Comparison of ENCODE assay signal across 8 cellular contexts in genomic region chr22:36546092-36546804, GRCh38. TPM values are rescaled to one million over a fixed set of nuclear protein-coding genes. Genes with fewer than 3 reads are reported as not detected.
DNase-seq lines count a peak whose midpoint lies in the region; ATAC-seq and TF ChIP-seq lines count a peak whose summit lies in the region.

No MANE protein-coding gene starts in this region.

- H3K27me3 ChIP-seq in effector memory CD4-positive, alpha-beta T cell (replicated peaks; ENCODE audit: control insufficient read depth, insufficient read depth, low read length, poor library complexity, severe bottlenecking), result peaks cover 5% of the 10 kb centered on the region

- H3K79me2 ChIP-seq in OCI-LY7 (ENCODE audit: insufficient read depth, low read depth, low read length), result no peaks in the 10 kb centered on the region

- ATAC-seq in GM21737 (IDR thresholded peaks at IDR 0.05; ENCODE audit: unreplicated experiment), result no peak

- H3K4me3 Mint-ChIP-seq in stimulated activated naive CD8-positive, alpha-beta T cell treated with anti-CD3 and anti-CD28 coated beads, Interleukin-15, Interleukin-2, amounts not matched to agents 100 ng/mL and 50 ng/mL, for 24 hours, result no peak overlapping the region

- H3K36me3 Mint-ChIP-seq in stimulated activated naive CD8-positive, alpha-beta T cell treated with anti-CD3 and anti-CD28 coated beads, Interleukin-15, Interleukin-2, amounts not matched to agents 100 ng/mL and 50 ng/mL, for 24 hours (ENCODE audit: low read depth), result no peaks in the 10 kb centered on the region

- POLR2A ChIA-PET in OCI-LY7 (lab: Charles Lee), result no interaction called here

- H3K4me3 ChIP-seq in HFF-Myc (replicated peaks; ENCODE audit: low read depth, low read length) (no peak overlapping the region), OCI-LY7 (ENCODE audit: low read depth, low read length, poor library complexity, severe bottlenecking) (no peak overlapping the region)
- no peak overlapping the region for H3K4me3 ChIP-seq in effector memory CD4-positive, alpha-beta T cell (ENCODE audit: insufficient read depth, low read depth, low read length, poor library complexity, severe bottlenecking)

- DNase-seq in COR-L47 (lab: John Stamatoyannopoulos, UW) (peak; percentile 51), HFF-Myc (ENCODE audit: extremely low read depth, low read depth) (no peak), OCI-LY7 (ENCODE audit: low spot score) (peak; percentile 67), astrocyte of the hippocampus (ENCODE audit: low read depth, low spot score) (peak; percentile 79), iris pigment epithelial cell (ENCODE audit: low read depth) (peak; percentile 57)
- DNase-seq in effector memory CD4-positive, alpha-beta T cell, result no peak

- H3K27ac ChIP-seq in OCI-LY7 (ENCODE audit: low read depth, low read length, poor library complexity, severe bottlenecking), result no peak overlapping the region
- no peak overlapping the region for H3K27ac ChIP-seq in effector memory CD4-positive, alpha-beta T cell (ENCODE audit: insufficient read depth, low read length, poor library complexity, severe bottlenecking)

- H4K20me1 ChIP-seq in OCI-LY7 (ENCODE audit: insufficient read depth, low read length), result no peaks in the 10 kb centered on the region

- H3K9me3 Mint-ChIP-seq in stimulated activated naive CD8-positive, alpha-beta T cell treated with anti-CD3 and anti-CD28 coated beads, Interleukin-15, Interleukin-2, amounts not matched to agents 100 ng/mL and 50 ng/mL, for 24 hours, result no peaks in the 10 kb centered on the region

- H3K4me1 ChIP-seq in OCI-LY7 (ENCODE audit: insufficient read depth, low read length, poor library complexity, severe bottlenecking), result peaks cover 12% of the 10 kb centered on the region
- H3K4me1 ChIP-seq in effector memory CD4-positive, alpha-beta T cell (ENCODE audit: control insufficient read depth, insufficient read depth, low read length, poor library complexity, severe bottlenecking), result no peaks in the 10 kb centered on the region

- H3K9me3 ChIP-seq in OCI-LY7 (ENCODE audit: low read length), result no peaks in the 10 kb centered on the region
- no peaks in the 10 kb centered on the region for H3K9me3 ChIP-seq in effector memory CD4-positive, alpha-beta T cell (ENCODE audit: control insufficient read depth, low read length)

- no peaks in the 10 kb centered on the region for H3K36me3 ChIP-seq in OCI-LY7 (ENCODE audit: insufficient read depth, low read length)
- no peaks in the 10 kb centered on the region for H3K36me3 ChIP-seq in effector memory CD4-positive, alpha-beta T cell (ENCODE audit: control insufficient read depth, insufficient read depth, low read length)

- TF ChIP-seq CTCF in HFF-Myc (IDR thresholded peaks at IDR 0.05; ENCODE audit: low read depth, low read length, missing control alignments) (peak; percentile 47), OCI-LY7 (conservative IDR thresholded peaks at IDR 0.05; ENCODE audit: low read length) (peak; percentile 80)

- peaks cover 19% of the 10 kb centered on the region for H3K27me3 Mint-ChIP-seq in stimulated activated naive CD8-positive, alpha-beta T cell treated with anti-CD3 and anti-CD28 coated beads, Interleukin-15, Interleukin-2, amounts not matched to agents 100 ng/mL and 50 ng/mL, for 24 hours

- BruUV-seq in OCI-LY7 (replicated peaks; lab: Mats Ljungman, UMichigan), result no TSS peak

- H3K4me2 ChIP-seq in OCI-LY7 (ENCODE audit: low read length), result peak overlapping the region; percentile 13; the same call in 1 of the 2 replicates

- peak overlapping the region; percentile 33 for H3K27ac Mint-ChIP-seq in stimulated activated naive CD8-positive, alpha-beta T cell treated with anti-CD3 and anti-CD28 coated beads, Interleukin-15, Interleukin-2, amounts not matched to agents 100 ng/mL and 50 ng/mL, for 24 hours

- intact Hi-C loops in OCI-LY7 (cut with micrococcal nuclease; ENCODE audit: unreplicated experiment), result loop anchor here (1.0 to 10.0 kb wide), 5 partner anchors 79 to 433 kb away; no protein-coding TSS in a partner anchor

- no peaks in the 10 kb centered on the region for H3K9me2 ChIP-seq in OCI-LY7 (ENCODE audit: insufficient read depth, low read length)

- peaks cover 14% of the 10 kb centered on the region for H3K4me1 Mint-ChIP-seq in stimulated activated naive CD8-positive, alpha-beta T cell treated with anti-CD3 and anti-CD28 coated beads, Interleukin-15, Interleukin-2, amounts not matched to agents 100 ng/mL and 50 ng/mL, for 24 hours (ENCODE audit: low read depth)

- CTCF ChIA-PET in OCI-LY7 (lab: Charles Lee; ENCODE audit: unreplicated experiment), result no interaction called here

- no peak overlapping the region for H2AFZ ChIP-seq in OCI-LY7 (ENCODE audit: low read length)

RNA-seq across cellular contexts. Expression of gene EIF3D, which starts 17.3 kb away (rescaled TPM):
- total RNA-seq in OCI-LY7 (2014; rRNA removed; shearing (Covaris generic)), result 270 and 307 TPM in 2 replicates
- total RNA-seq in OCI-LY7 (2022), result 201 and 223 TPM in 2 replicates

RNA-seq across cellular contexts. Expression of gene FOXRED2, which starts 39.4 kb away (rescaled TPM):
- total RNA-seq in OCI-LY7 (2014; rRNA removed; shearing (Covaris generic)), result 16.2 and 22.6 TPM in 2 replicates
- total RNA-seq in OCI-LY7 (2022), result 40.6 and 48.3 TPM in 2 replicates

Comparison
In these comparisons a context has a peak if more than half of its experiments do, and no peak if none do; other contexts are left out.
1. DNase-seq: peak in COR-L47 (single experiment), OCI-LY7 (single experiment), astrocyte of the hippocampus (single experiment) and iris pigment epithelial cell (single experiment); none in HFF-Myc (single experiment) and effector memory CD4-positive, alpha-beta T cell (0 of 3).